In the genomic region with DNA sequence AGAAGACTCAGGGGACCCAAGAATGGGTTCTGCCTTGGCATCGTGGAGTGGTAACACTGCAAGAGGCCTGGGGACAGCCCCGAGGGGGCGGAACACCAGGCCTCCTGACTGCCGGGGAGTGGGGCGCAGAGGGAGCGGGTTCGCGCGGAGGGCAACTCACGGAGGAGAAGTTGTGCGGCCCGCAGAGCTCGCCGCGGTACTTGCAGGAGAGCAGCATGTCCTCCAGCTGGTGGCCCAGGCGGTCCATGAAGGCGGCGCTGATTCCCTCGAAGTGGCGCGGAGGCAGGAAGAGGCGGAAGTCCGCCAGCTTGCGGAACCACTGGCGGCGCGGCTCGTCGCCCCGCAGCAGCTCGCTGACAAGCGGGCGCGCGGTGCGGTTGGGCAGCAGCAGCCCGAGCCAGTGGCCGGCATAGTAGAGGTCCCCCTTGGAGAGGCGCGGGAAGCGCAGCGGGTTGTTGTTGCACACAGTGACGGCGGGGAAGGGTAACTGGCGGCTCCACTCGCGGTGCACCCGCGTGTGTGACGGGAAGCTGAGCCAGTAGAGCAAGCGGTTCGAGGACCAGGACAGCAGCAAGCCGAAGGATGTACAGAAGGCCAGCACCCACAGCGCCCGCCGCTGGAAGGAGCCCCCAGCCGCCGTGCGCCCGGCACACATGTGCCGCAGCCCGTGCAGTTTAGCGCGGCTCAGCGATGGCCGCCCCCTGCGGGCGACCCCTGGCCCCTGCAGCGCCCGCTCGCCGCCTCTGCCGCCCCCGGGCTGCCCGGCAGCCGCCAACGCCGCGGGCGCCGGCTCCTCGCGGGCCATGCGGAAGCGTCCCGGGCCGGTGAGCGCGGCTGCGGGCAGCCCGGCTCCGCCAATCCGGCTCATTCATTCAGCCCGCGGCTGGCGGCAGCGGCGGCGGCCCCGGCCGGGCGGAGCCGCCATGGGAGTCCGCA, we compare ENCODE assay signal across 10 cellular contexts. TPM values are rescaled to one million over a fixed set of nuclear protein-coding genes. Genes with fewer than 3 reads are reported as not detected.
DNase-seq lines count a peak whose midpoint lies in the region; ATAC-seq and TF ChIP-seq lines count a peak whose summit lies in the region.
"Had no signal": no experiment of that assay in that cellular context is flagged by ENCODE, and none has a peak within 500 bp of the region (broad histone marks: within the 10 kb centered on the region; RNA-seq: fewer than 3 reads in every experiment).

No MANE protein-coding gene starts in this region.

- H3K4me1 ChIP-seq in Peyer's patch (peaks cover 0 to 22% (median 0%) of the 10 kb centered on the region in 4 donors), esophagus muscularis mucosa (peaks cover 8 to 27% (median 20%) of the 10 kb centered on the region in 4 donors)

- H3K4me3 ChIP-seq in Peyer's patch (peak overlapping the region; percentile 12 to 59 (median 36)), esophagus muscularis mucosa (peak overlapping the region; percentile 40 to 51 (median 43))

- DNase-seq in Daoy (ENCODE audit: low read depth) = peak; percentile 45
- peak in 2 of 3 donors; percentile 60 to 69 for DNase-seq in Peyer's patch
- DNase-seq in esophagus muscularis mucosa (ENCODE audit: extremely low spot score) = no peak
- DNase-seq in omental fat pad (ENCODE audit: low spot score) = no peak
- DNase-seq in OCI-M1 (lab: John Stamatoyannopoulos, UW) = no peak
- DNase-seq in pons (ENCODE audit: low spot score) = no peak
- no peak for DNase-seq in UCSD-AML1 (lab: John Stamatoyannopoulos, UW; ENCODE audit: unreplicated experiment)
- DNase-seq in NK-92 treated with Interleukin-12 subunit alpha and Interleukin-12 subunit beta, amount 100 ng/mL, for 24 hours (lab: John Stamatoyannopoulos, UW) = no peak

- no peak overlapping the region for H3K27ac ChIP-seq in Peyer's patch
- H3K27ac ChIP-seq in esophagus muscularis mucosa (replicated peaks in 1 of 4) = no peak overlapping the region

- intact Hi-C loops in esophagus muscularis mucosa (cut with DNase I) = no loop called here

- TF ChIP-seq CTCF in Peyer's patch (IDR thresholded peaks at IDR 0.05) (peak in 2 of 6 experiments; percentile 10 to 18), esophagus muscularis mucosa (IDR thresholded peaks at IDR 0.05) (no peak), omental fat pad (IDR thresholded peaks at IDR 0.05) (no peak)

- TF ChIP-seq POLR2A in Peyer's patch (IDR thresholded peaks at IDR 0.05) (no peak), esophagus muscularis mucosa (IDR thresholded peaks at IDR 0.05; ENCODE audit: low read depth) (no peak)

- no peak for TF ChIP-seq EP300 in esophagus muscularis mucosa (IDR thresholded peaks at IDR 0.05)

- WGBS in esophagus muscularis mucosa = 3% methylated on average over 12 of the region's 104 CpGs

- H3K27me3 ChIP-seq in Peyer's patch (no peaks in the 10 kb centered on the region), esophagus muscularis mucosa (peaks cover 0 to 78% (median 24%) of the 10 kb centered on the region in 4 donors)

- no peaks in the 10 kb centered on the region for H3K36me3 ChIP-seq in Peyer's patch
- H3K36me3 ChIP-seq in esophagus muscularis mucosa = no peaks in the 10 kb centered on the region

- peak; percentile 24 for ATAC-seq in omental fat pad (ENCODE audit: low FRiP score)

- H3K9me3 ChIP-seq in Peyer's patch (no peaks in the 10 kb centered on the region), esophagus muscularis mucosa (no peaks in the 10 kb centered on the region)

RNA-seq across cellular contexts. Expression of gene ASIC2, which starts 1.6 kb away (rescaled TPM):
- 0.06 and 0.11 TPM in 2 replicates for total RNA-seq in Daoy (2014; rRNA removed; shearing (Covaris generic))
- total RNA-seq in Peyer's patch = 1 to 10 TPM in 2 of 4 donors, under 1 TPM in 1, not detected in 1; 0.80 to 1.8 (median 1.4) TPM
- under 1 TPM in 1 of 4 donors, not detected in 3; 0.13 TPM for total RNA-seq in esophagus muscularis mucosa
- total RNA-seq in omental fat pad = under 1 TPM in 1 of 4 donors, not detected in 3; 0.48 TPM
- total RNA-seq: dermis microvascular lymphatic vessel endothelial cell, subcutaneous adipose tissue had no signal

Comparison
In these comparisons a context has a peak if more than half of its experiments do, and no peak if none do; other contexts are left out.
1. DNase-seq: peak in Daoy (single experiment) and Peyer's patch (2 of 3); none in esophagus muscularis mucosa (single experiment), omental fat pad (single experiment), OCI-M1 (single experiment), pons (single experiment), UCSD-AML1 (single experiment) and NK-92 treated with Interleukin-12 subunit alpha and Interleukin-12 subunit beta, amount 100 ng/mL, for 24 hours (single experiment).